Comparison of ENCODE assay signal across 1 cellular context in the genomic region with DNA sequence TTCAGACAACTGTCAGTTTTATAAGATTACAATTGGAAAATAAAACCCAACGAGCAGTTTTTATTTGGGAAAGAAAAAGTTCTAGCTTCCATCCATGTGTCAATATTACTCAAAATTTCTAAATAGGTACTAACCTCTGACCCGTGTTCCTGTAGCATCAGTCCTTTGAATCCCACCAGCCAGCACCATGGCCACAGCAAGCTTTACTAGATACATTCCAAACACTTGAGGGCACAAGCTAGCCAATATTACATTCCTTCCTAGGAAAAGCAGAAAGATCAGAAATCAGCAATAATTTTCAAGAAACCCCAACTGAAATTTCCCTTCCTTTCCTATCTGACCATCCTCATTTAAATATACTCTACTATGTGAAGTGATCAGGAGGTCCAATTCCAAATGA.
TF ChIP-seq lines count a peak whose summit lies in the region.

No MANE protein-coding gene starts in this region.

TF ChIP-seq in IMR-90, 13 proteins besides CTCF, POLR2A, EP300 and RAD21 (continued from another document):
- TF ChIP-seq SMC3 (IDR thresholded peaks at IDR 0.05; ENCODE audit: low read depth, low read length) (no peak), MAFK (IDR thresholded peaks at IDR 0.05; ENCODE audit: low read depth, low read length) (no peak)
- TF ChIP-seq, protein P1, sequence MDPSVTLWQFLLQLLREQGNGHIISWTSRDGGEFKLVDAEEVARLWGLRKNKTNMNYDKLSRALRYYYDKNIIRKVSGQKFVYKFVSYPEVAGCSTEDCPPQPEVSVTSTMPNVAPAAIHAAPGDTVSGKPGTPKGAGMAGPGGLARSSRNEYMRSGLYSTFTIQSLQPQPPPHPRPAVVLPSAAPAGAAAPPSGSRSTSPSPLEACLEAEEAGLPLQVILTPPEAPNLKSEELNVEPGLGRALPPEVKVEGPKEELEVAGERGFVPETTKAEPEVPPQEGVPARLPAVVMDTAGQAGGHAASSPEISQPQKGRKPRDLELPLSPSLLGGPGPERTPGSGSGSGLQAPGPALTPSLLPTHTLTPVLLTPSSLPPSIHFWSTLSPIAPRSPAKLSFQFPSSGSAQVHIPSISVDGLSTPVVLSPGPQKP (IDR thresholded peaks at IDR 0.05; ENCODE audit: borderline replicate concordance, low read depth, low read length), result no peak
TF ChIP-seq in IMR-90: peak in this region for 0.
